In genomic region chr16:15973997-15974396, GRCh38 we compare ENCODE assay signal across 22 cellular contexts. TPM values are rescaled to one million over a fixed set of nuclear protein-coding genes. Genes with fewer than 3 reads are reported as not detected.
A peak's percentile ranks its signal among the peaks of the same experiment; 100 is the strongest.
DNase-seq lines count a peak whose midpoint lies in the region; ATAC-seq and TF ChIP-seq lines count a peak whose summit lies in the region.
"Had no signal": no experiment of that assay in that cellular context is flagged by ENCODE, and none has a peak within 500 bp of the region (broad histone marks: within the 10 kb centered on the region; RNA-seq: fewer than 3 reads in every experiment).

No MANE protein-coding gene starts in this region.

- peaks cover 13 to 28% of the 10 kb centered on the region in 2 donors for H3K9me3 Mint-ChIP-seq in stimulated activated naive B cell treated with anti-CD40 and anti-IgM and Interleukin-4, amounts not matched to agents 10 μg/mL and 1 μg/mL and 100 μg/mL, for 72 hours
- peaks cover 60% of the 10 kb centered on the region for H3K9me3 Mint-ChIP-seq in nephron progenitor cell

- POLR2A ChIA-PET in RWPE1 (lab: Yijun Ruan, JAX; ENCODE audit: low non-redundant PET): no interaction called here

- no peak overlapping the region for H2AFZ ChIP-seq in ACC112 (ENCODE audit: low read length, unreplicated experiment)
- H2AFZ ChIP-seq: neural progenitor cell had no signal

- H3K79me2 ChIP-seq in ACC112 (ENCODE audit: control insufficient read depth, insufficient read depth, low read length, unreplicated experiment): peaks cover 97% of the 10 kb centered on the region

- ATAC-seq in left ventricle myocardium superior (peak; percentile 77), HG03039 (IDR thresholded peaks at IDR 0.05; ENCODE audit: unreplicated experiment) (no peak)
- no peak for ATAC-seq in stimulated activated naive B cell treated with anti-CD40 and anti-IgM and Interleukin-4, amounts not matched to agents 10 μg/mL and 1 μg/mL and 100 μg/mL, for 72 hours (replicated peaks)
- ATAC-seq: activated CD8-positive, alpha-beta T cell treated with anti-CD3 and anti-CD28 coated beads for 36 hours; mucosa of descending colon had no signal

- H3K27ac Mint-ChIP-seq in stimulated activated naive B cell treated with anti-CD40 and anti-IgM and Interleukin-4, amounts not matched to agents 10 μg/mL and 1 μg/mL and 100 μg/mL, for 72 hours: peak overlapping the region; percentile 47
- no peak overlapping the region for H3K27ac Mint-ChIP-seq in nephron progenitor cell
- H3K27ac Mint-ChIP-seq: activated CD8-positive, alpha-beta T cell treated with anti-CD3 and anti-CD28 coated beads for 36 hours; neural progenitor cell had no signal

- no peaks in the 10 kb centered on the region for H3K27me3 ChIP-seq in ACC112 (ENCODE audit: insufficient read depth, low read length)
- H3K27me3 ChIP-seq: dorsolateral prefrontal cortex, neural progenitor cell, spleen had no signal

- H3K4me3 ChIP-seq in ACC112 (ENCODE audit: low read depth, low read length): no peak overlapping the region
- H3K4me3 ChIP-seq: dorsolateral prefrontal cortex, mucosa of descending colon, neural progenitor cell, spleen had no signal

- DNase-seq in RWPE1 (ENCODE audit: low spot score) (no peak), left ventricle myocardium superior (no peak), GM13976 (ENCODE audit: low spot score) (no peak), nephron progenitor cell (no peak)
- no peak for DNase-seq in stimulated activated naive B cell treated with anti-CD40 and anti-IgM and Interleukin-4, amounts not matched to agents 10 μg/mL and 1 μg/mL and 100 μg/mL, for 72 hours
- DNase-seq: activated CD4-positive, CD25-positive, alpha-beta regulatory T cell treated with anti-CD3 and anti-CD28 coated beads, Interleukin-2, amount 50 U/mL, for 72 hours; activated CD8-positive, alpha-beta T cell treated with anti-CD3 and anti-CD28 coated beads for 36 hours; activated naive CD4-positive, alpha-beta T cell; activated T-cell treated with anti-CD3 and anti-CD28 coated beads for 4 hours; caudate nucleus; dorsolateral prefrontal cortex; H7; mucosa of descending colon; NCI-H1694; NCI-H526 treated with DMSO at 0.1 percent for 48 hours; SHP77; spleen; stimulated activated CD4-positive, alpha-beta T cell treated with anti-CD3 and anti-CD28 coated beads, Interleukin-4, amount 100 ng/mL, for 24 hours had no signal

- H3K27ac ChIP-seq in ACC112 (ENCODE audit: low read depth, low read length) (peak overlapping the region; percentile 22; the same call in 1 of the 2 replicates), RWPE1 (peak overlapping the region; percentile 38)
- H3K27ac ChIP-seq: dorsolateral prefrontal cortex, neural progenitor cell had no signal

- H3K36me3 Mint-ChIP-seq in stimulated activated naive B cell treated with anti-CD40 and anti-IgM and Interleukin-4, amounts not matched to agents 10 μg/mL and 1 μg/mL and 100 μg/mL, for 72 hours: peaks cover 59 to 80% of the 10 kb centered on the region in 2 donors
- H3K36me3 Mint-ChIP-seq in nephron progenitor cell (ENCODE audit: low read depth): peaks cover 71% of the 10 kb centered on the region

- TF ChIP-seq CTCF in RWPE1 (conservative IDR thresholded peaks at IDR 0.05; ENCODE audit: low read depth): no peak
- no peak for TF ChIP-seq CTCF in GM13976 (IDR thresholded peaks at IDR 0.05; ENCODE audit: borderline replicate concordance, control extremely low read depth, extremely low read depth, insufficient read depth, missing control alignments)
- no peak for TF ChIP-seq CTCF in nephron progenitor cell (IDR thresholded peaks at IDR 0.05)

- intact Hi-C loops in left ventricle myocardium superior (cut with micrococcal nuclease): no loop called here

- H3K4me1 ChIP-seq in ACC112 (ENCODE audit: control insufficient read depth, insufficient read depth, low read length, unreplicated experiment): peaks cover 43% of the 10 kb centered on the region

- in situ Hi-C loops in GM13976 (cut with MboI; ENCODE audit: low sequenced_read_pairs, unreplicated experiment): no loop called here

- H3K4me1 Mint-ChIP-seq in stimulated activated naive B cell treated with anti-CD40 and anti-IgM and Interleukin-4, amounts not matched to agents 10 μg/mL and 1 μg/mL and 100 μg/mL, for 72 hours: peaks cover 20 to 34% of the 10 kb centered on the region in 2 donors
- peaks cover 35% of the 10 kb centered on the region for H3K4me1 Mint-ChIP-seq in nephron progenitor cell
- H3K4me1 Mint-ChIP-seq: neural progenitor cell had no signal

- H3K4me3 Mint-ChIP-seq in stimulated activated naive B cell treated with anti-CD40 and anti-IgM and Interleukin-4, amounts not matched to agents 10 μg/mL and 1 μg/mL and 100 μg/mL, for 72 hours: no peak overlapping the region
- no peak overlapping the region for H3K4me3 Mint-ChIP-seq in nephron progenitor cell
- H3K4me3 Mint-ChIP-seq: activated CD8-positive, alpha-beta T cell treated with anti-CD3 and anti-CD28 coated beads for 36 hours; neural progenitor cell; stimulated activated naive CD8-positive, alpha-beta T cell treated with anti-CD3 and anti-CD28 coated beads, Interleukin-15, Interleukin-2, amounts not matched to agents 100 ng/mL and 50 ng/mL, for 24 hours had no signal

- CTCF ChIA-PET in RWPE1 (lab: Yijun Ruan, JAX): no interaction called here

- H3K27me3 Mint-ChIP-seq in stimulated activated naive B cell treated with anti-CD40 and anti-IgM and Interleukin-4, amounts not matched to agents 10 μg/mL and 1 μg/mL and 100 μg/mL, for 72 hours: no peaks in the 10 kb centered on the region
- H3K27me3 Mint-ChIP-seq in nephron progenitor cell (ENCODE audit: low read depth, poor library complexity): peaks cover 10% of the 10 kb centered on the region
- H3K27me3 Mint-ChIP-seq: activated CD8-positive, alpha-beta T cell treated with anti-CD3 and anti-CD28 coated beads for 36 hours; stimulated activated naive CD8-positive, alpha-beta T cell treated with anti-CD3 and anti-CD28 coated beads, Interleukin-15, Interleukin-2, amounts not matched to agents 100 ng/mL and 50 ng/mL, for 24 hours had no signal

- peaks cover 38% of the 10 kb centered on the region for H3K36me3 ChIP-seq in ACC112 (ENCODE audit: insufficient read depth, low read length)
- H3K36me3 ChIP-seq: neural progenitor cell had no signal

RNA-seq across cellular contexts. Expression of gene ABCC1, which starts 24.6 kb away (rescaled TPM):
- total RNA-seq in left ventricle myocardium superior: 23.2 TPM
